Comparison of ENCODE assay signal across 33 cellular contexts in genomic region chr18:12388440-12388839, GRCh38. TPM values are rescaled to one million over a fixed set of nuclear protein-coding genes. Genes with fewer than 3 reads are reported as not detected.
"Had no signal": no experiment of that assay in that cellular context is flagged by ENCODE, and none has a peak within 500 bp of the region (broad histone marks: within the 10 kb centered on the region; RNA-seq: fewer than 3 reads in every experiment).

No MANE protein-coding gene starts in this region.

- FAIRE-seq: bronchial epithelial cell, TTC549 had no signal

- H3K27ac ChIP-seq: adrenal gland, ascending aorta, cardiac muscle cell, VCaP had no signal

- DNase-seq: activated B cell treated with CpG ODN at 0.5 μM for 24 hours; activated CD4-positive, alpha-beta memory T cell treated with anti-CD3 and anti-CD28 coated beads for 36 hours; activated CD4-positive, alpha-beta T cell treated with anti-CD3 and anti-CD28 coated beads for 4 hours; activated CD4-positive, alpha-beta T cell treated with anti-CD3 and anti-CD28 coated beads, Interleukin-2, amount 10 ng/mL, durations not matched to agents 24 days and 14 days; activated CD4-positive, alpha-beta T cell treated with anti-CD3 and anti-CD28 coated beads, Interleukin-2, amount 50 U/mL, for 1 hour; activated CD4-positive, alpha-beta T cell treated with anti-CD3 and anti-CD28 coated beads, Interleukin-2, amount 50 U/mL, for 4 hours; activated CD4-positive, CD25-positive, alpha-beta regulatory T cell treated with anti-CD3 and anti-CD28 coated beads, Interleukin-2, amount 50 U/mL, for 72 hours; activated CD8-positive, alpha-beta memory T cell treated with anti-CD3 and anti-CD28 coated beads, Interleukin-2, amount 50 U/mL, for 4 hours; activated CD8-positive, alpha-beta T cell treated with anti-CD3 and anti-CD28 coated beads for 36 hours; activated effector memory CD4-positive, alpha-beta T cell treated with anti-CD3 and anti-CD28 coated beads, Interleukin-2, amount 50 U/mL, for 16 hours; activated gamma-delta T cell treated with Interleukin-2 at 50 U/mL for 16 hours; activated naive CD4-positive, alpha-beta T cell; activated naive CD4-positive, alpha-beta T cell treated with anti-CD3 and anti-CD28 coated beads for 36 hours; activated naive CD4-positive, alpha-beta T cell treated with anti-CD3 and anti-CD28 coated beads, Interleukin-2, amount 50 U/mL, for 16 hours; activated naive CD8-positive, alpha-beta T cell treated with anti-CD3 and anti-CD28 coated beads for 36 hours; activated T-cell treated with anti-CD3 and anti-CD28 coated beads for 4 hours; activated T-cell treated with anti-CD3 and anti-CD28 coated beads, Interleukin-2, amount 50 U/mL, for 1 hour; activated T-cell treated with anti-CD3 and anti-CD28 coated beads, Interleukin-2, amount 50 U/mL, for 4 hours; activated T-cell treated with anti-CD3 and anti-CD28 coated beads, Interleukin-2, amount 50 U/mL, for 72 hours; adrenal gland; amniotic stem cell; caudate nucleus; cerebellar nuclear complex; T-helper 1 cell; T-helper 2 cell; T-helper 9 cell had no signal

- H3K4me3 ChIP-seq: adrenal gland, ascending aorta, cardiac muscle cell had no signal

- H3K27me3 ChIP-seq: adrenal gland, ascending aorta, cardiac muscle cell had no signal

- H3K9me3 ChIP-seq: adrenal gland, ascending aorta had no signal

- H3K36me3 ChIP-seq: adrenal gland, ascending aorta, cardiac muscle cell had no signal

- H3K4me1 ChIP-seq: adrenal gland, ascending aorta had no signal

- ATAC-seq: activated CD8-positive, alpha-beta T cell treated with anti-CD3 and anti-CD28 coated beads for 36 hours; activated naive CD4-positive, alpha-beta T cell treated with anti-CD3 and anti-CD28 coated beads, Interleukin-2, amount 50 U/mL, for 72 hours; activated T-cell treated with anti-CD3 and anti-CD28 coated beads, Interleukin-2, amount 50 U/mL, for 4 hours; activated T-cell treated with anti-CD3 and anti-CD28 coated beads, Interleukin-2, amount 50 U/mL, for 72 hours; activated T-helper 17 cell treated with anti-CD3 and anti-CD28 coated beads, Interleukin-2, amount 50 U/mL, for 72 hours had no signal

RNA-seq across cellular contexts. Expression of gene PRELID3A, which starts 19.3 kb away (rescaled TPM):
- total RNA-seq: ascending aorta had no signal
